In genomic region chr10:73589538-73590126, GRCh38 we compare ENCODE assay signal across 1 cellular context.
TF ChIP-seq lines count a peak whose summit lies in the region.

No MANE protein-coding gene starts in this region.

TF ChIP-seq in HepG2, 621 proteins besides CTCF, POLR2A, EP300 and RAD21 (continued from another document):
- no peak for TF ChIP-seq ZSCAN12 (CRISPR knock-in tag; IDR thresholded peaks at IDR 0.05)
